ENCODE assay signal across 12 cellular contexts in the genomic region with DNA sequence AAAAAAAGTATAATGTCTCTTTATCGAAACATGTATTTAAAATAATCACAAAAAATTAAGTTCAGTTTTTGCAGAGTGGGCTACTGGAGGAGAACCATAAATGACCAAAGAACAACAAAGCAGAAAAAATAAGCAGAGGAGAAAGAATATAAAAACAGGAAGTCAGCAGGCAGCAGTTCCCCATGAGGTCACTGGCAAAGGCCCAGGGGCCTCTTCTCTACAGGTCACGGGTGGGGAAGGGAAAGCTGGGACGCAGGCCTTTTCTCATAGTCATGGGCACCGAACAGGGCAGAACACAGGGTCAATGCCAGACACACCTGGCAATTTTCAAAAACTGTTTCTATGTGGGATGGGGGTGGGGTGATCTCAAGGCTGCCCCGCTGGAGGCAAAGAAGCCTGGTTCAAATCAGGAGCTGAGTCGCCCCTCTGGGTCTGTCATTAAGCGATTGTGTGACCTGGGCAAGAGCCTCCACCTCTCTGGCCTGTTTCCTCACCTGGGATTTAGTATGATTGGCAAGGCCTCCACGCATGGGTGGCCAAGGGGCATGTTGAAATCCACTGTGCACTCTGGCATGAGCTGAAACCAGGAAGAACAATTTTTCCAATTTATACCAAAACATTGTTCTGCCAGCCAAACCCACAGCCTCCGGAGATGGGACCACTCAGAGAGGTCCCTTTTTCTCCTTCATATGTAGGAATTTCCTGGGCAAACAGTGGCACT. TPM values are rescaled to one million over a fixed set of nuclear protein-coding genes. Genes with fewer than 3 reads are reported as not detected.
DNase-seq lines count a peak whose midpoint lies in the region; ATAC-seq and TF ChIP-seq lines count a peak whose summit lies in the region.
"Had no signal": no experiment of that assay in that cellular context is flagged by ENCODE, and none has a peak within 500 bp of the region (broad histone marks: within the 10 kb centered on the region; RNA-seq: fewer than 3 reads in every experiment).

No MANE protein-coding gene starts in this region.

- H3K4me3 ChIP-seq in uterus = no peak overlapping the region

- ATAC-seq in GM21515 (IDR thresholded peaks at IDR 0.05; ENCODE audit: unreplicated experiment) = no peak

- peak overlapping the region; percentile 20 for H3K27ac Mint-ChIP-seq in dendritic cell treated with granulocyte-macrophage colony-stimulating factor and Interleukin-4, amounts not matched to agents 40 ng/mL and 50 ng/mL, for 4 days

- no peaks in the 10 kb centered on the region for H3K9me3 ChIP-seq in uterus
- H3K9me3 ChIP-seq: neutrophil had no signal

- H3K27me3 ChIP-seq in uterus = no peaks in the 10 kb centered on the region
- H3K27me3 ChIP-seq: neutrophil had no signal

- no peaks in the 10 kb centered on the region for H3K36me3 Mint-ChIP-seq in dendritic cell treated with granulocyte-macrophage colony-stimulating factor and Interleukin-4, amounts not matched to agents 40 ng/mL and 50 ng/mL, for 4 days (ENCODE audit: low read depth)

- TF ChIP-seq CTCF in uterus (IDR thresholded peaks at IDR 0.05) = no peak

- H3K4me1 Mint-ChIP-seq in dendritic cell treated with granulocyte-macrophage colony-stimulating factor and Interleukin-4, amounts not matched to agents 40 ng/mL and 50 ng/mL, for 4 days (ENCODE audit: low read depth) = peaks cover 19% of the 10 kb centered on the region
- H3K4me1 Mint-ChIP-seq: central memory CD8-positive, alpha-beta T cell had no signal

- no peaks in the 10 kb centered on the region for H3K9me3 Mint-ChIP-seq in dendritic cell treated with granulocyte-macrophage colony-stimulating factor and Interleukin-4, amounts not matched to agents 40 ng/mL and 50 ng/mL, for 4 days
- H3K9me3 Mint-ChIP-seq: central memory CD8-positive, alpha-beta T cell had no signal

- DNase-seq in SIG-M5 treated with dmso at 0.1 percent for 504 hours (lab: John Stamatoyannopoulos, UW; ENCODE audit: unreplicated experiment) (peak; percentile 25), SIG-M5 (lab: John Stamatoyannopoulos, UW) (no peak), lung microvascular endothelial cell (ENCODE audit: low read depth in 2 of 2) (peak; percentile 51 to 91), uterus (peak; percentile 25 to 29), kidney glomerular epithelial cell (lab: John Stamatoyannopoulos, UW) (no peak)
- no peak for DNase-seq in activated CD8-positive, alpha-beta memory T cell treated with anti-CD3 and anti-CD28 coated beads, Interleukin-2, amount 50 U/mL, for 48 hours
- DNase-seq: 8988T, NCI-H2227 treated with DMSO at 0.1 percent for 48 hours had no signal

- TF ChIP-seq POLR2A in uterus (IDR thresholded peaks at IDR 0.05) = no peak

- H3K36me3 ChIP-seq in uterus = no peaks in the 10 kb centered on the region
- H3K36me3 ChIP-seq: neutrophil had no signal

- peak overlapping the region; percentile 33 to 40 for H3K27ac ChIP-seq in uterus
- H3K27ac ChIP-seq: neutrophil had no signal

- intact Hi-C loops in dendritic cell treated with granulocyte-macrophage colony-stimulating factor and Interleukin-4, amounts not matched to agents 40 ng/mL and 50 ng/mL, for 4 days (cut with micrococcal nuclease) = loop anchor here (5.0 kb wide), 1 partner anchor 45 kb away; a partner anchor contains a TSS
- intact Hi-C loops in uterus (cut with DNase I; ENCODE audit: low total_unique reads) = no loop called here

- H3K4me1 ChIP-seq in uterus = no peaks in the 10 kb centered on the region

- no peaks in the 10 kb centered on the region for H3K27me3 Mint-ChIP-seq in dendritic cell treated with granulocyte-macrophage colony-stimulating factor and Interleukin-4, amounts not matched to agents 40 ng/mL and 50 ng/mL, for 4 days

- no peak overlapping the region for H3K4me3 Mint-ChIP-seq in dendritic cell treated with granulocyte-macrophage colony-stimulating factor and Interleukin-4, amounts not matched to agents 40 ng/mL and 50 ng/mL, for 4 days
- H3K4me3 Mint-ChIP-seq: central memory CD8-positive, alpha-beta T cell had no signal

RNA-seq across cellular contexts. Expression of a gene that starts 43.8 kb away (rescaled TPM):
- total RNA-seq in lung microvascular endothelial cell (102 and 189 TPM in 2 replicates), uterus (100 to 1,000 TPM in 1 of 4 donors, 10 to 100 TPM in 3; 20.9 to 147 (median 60.6) TPM)

RNA-seq across cellular contexts. Expression of a gene that starts 46.8 kb away (rescaled TPM):
- total RNA-seq in lung microvascular endothelial cell = 7.1 and 11.8 TPM in 2 replicates
- total RNA-seq in uterus = 10 to 100 TPM; 11.9 to 59.4 (median 28.8) TPM

Comparison
In these comparisons a context has a peak if more than half of its experiments do, and no peak if none do; other contexts are left out.
1. DNase-seq: peak in SIG-M5 treated with dmso at 0.1 percent for 504 hours (single experiment), lung microvascular endothelial cell (2 of 2) and uterus (2 of 2); none in SIG-M5 (single experiment), kidney glomerular epithelial cell (single experiment) and activated CD8-positive, alpha-beta memory T cell treated with anti-CD3 and anti-CD28 coated beads, Interleukin-2, amount 50 U/mL, for 48 hours (single experiment).